ENCODE assay signal across 15 cellular contexts in genomic region chr9:129869585-129870501, GRCh38. TPM values are rescaled to one million over a fixed set of nuclear protein-coding genes. Genes with fewer than 3 reads are reported as not detected.
A peak's percentile ranks its signal among the peaks of the same experiment; 100 is the strongest.
DNase-seq lines count a peak whose midpoint lies in the region; ATAC-seq and TF ChIP-seq lines count a peak whose summit lies in the region.
"Had no signal": no experiment of that assay in that cellular context is flagged by ENCODE, and none has a peak within 500 bp of the region (broad histone marks: within the 10 kb centered on the region; RNA-seq: fewer than 3 reads in every experiment).

No MANE protein-coding gene starts in this region.

- in situ Hi-C loops in HAP-1 (cut with MboI; ENCODE audit: low sequenced_read_pairs) = no loop called here

- peak overlapping the region; percentile 67 for H3K4me3 Mint-ChIP-seq in activated CD8-positive, alpha-beta T cell treated with anti-CD3 and anti-CD28 coated beads, Interleukin-2, amount 10 ng/mL, durations not matched to agents 7 days and 5 days
- peak overlapping the region; percentile 76 to 77 for H3K4me3 Mint-ChIP-seq in stimulated activated naive CD8-positive, alpha-beta T cell treated with anti-CD3 and anti-CD28 coated beads, Interleukin-15, amount 100 ng/mL, for 72 hours
- H3K4me3 Mint-ChIP-seq: memory B cell had no signal

- peak; percentile 16 for ATAC-seq in Right ventricle myocardium superior (ENCODE audit: poor library complexity)
- ATAC-seq in activated CD8-positive, alpha-beta T cell treated with anti-CD3 and anti-CD28 coated beads, Interleukin-2, amount 10 ng/mL, durations not matched to agents 7 days and 5 days = no peak
- no peak for ATAC-seq in stimulated activated naive CD8-positive, alpha-beta T cell treated with anti-CD3 and anti-CD28 coated beads, Interleukin-15, amount 100 ng/mL, for 72 hours
- ATAC-seq in GM21786 (IDR thresholded peaks at IDR 0.05; ENCODE audit: unreplicated experiment) = no peak

- DNase-seq in Right ventricle myocardium superior (no peak), cardiac septum (ENCODE audit: low spot score) (no peak), islet precursor cell (peak; percentile 55), smooth muscle cell (lab: John Stamatoyannopoulos, UW; ENCODE audit: unreplicated experiment) (no peak), HAP-1 (ENCODE audit: low spot score in 2 of 2) (no peak)
- no peak for DNase-seq in activated CD8-positive, alpha-beta T cell treated with anti-CD3 and anti-CD28 coated beads, Interleukin-2, amount 10 ng/mL, durations not matched to agents 7 days and 5 days
- no peak for DNase-seq in stimulated activated naive CD8-positive, alpha-beta T cell treated with anti-CD3 and anti-CD28 coated beads, Interleukin-15, amount 100 ng/mL, for 72 hours
- DNase-seq: foreskin fibroblast, HCEC 1CT, KBM-7, occipital lobe, WERI-Rb-1 had no signal

- TF ChIP-seq CTCF in smooth muscle cell (IDR thresholded peaks at IDR 0.05; ENCODE audit: borderline replicate concordance, insufficient read depth, poor library complexity, severe bottlenecking) = no peak

- H3K9ac ChIP-seq in smooth muscle cell (ENCODE audit: low read depth) = no peak overlapping the region

- no peak overlapping the region for H3K4me2 ChIP-seq in smooth muscle cell

- WGBS in smooth muscle cell (ENCODE audit: low lambda C conversion rate) = 97% methylated on average over 24 of the region's 24 CpGs

- no peak overlapping the region for H2AFZ ChIP-seq in smooth muscle cell (ENCODE audit: low read depth)

- H3K36me3 ChIP-seq in smooth muscle cell (ENCODE audit: low read depth) (no peaks in the 10 kb centered on the region), HAP-1 (replicated peaks) (no peaks in the 10 kb centered on the region; the same call in none of the 2 replicates)

- no peaks in the 10 kb centered on the region for H4K20me1 ChIP-seq in smooth muscle cell (ENCODE audit: low read depth)

- CTCF ChIA-PET in activated CD8-positive, alpha-beta T cell treated with anti-CD3 and anti-CD28 coated beads, Interleukin-2, amount 10 ng/mL, durations not matched to agents 7 days and 5 days (lab: Charles Lee) = interaction anchor here (0.8 to 3.3 kb wide), 4 partner anchors 13 to 48 kb away, joined by 3 to 13 read pairs (median 4); no protein-coding TSS in a partner anchor

- intact Hi-C loops in Right ventricle myocardium superior (cut with DNase I) = no loop called here
- intact Hi-C loops in cardiac septum (cut with DNase I) = no loop called here

- no peak overlapping the region for H3K4me3 ChIP-seq in smooth muscle cell
- no peak overlapping the region for H3K4me3 ChIP-seq in HAP-1
- H3K4me3 ChIP-seq: breast epithelium had no signal

- no peaks in the 10 kb centered on the region for H3F3A ChIP-seq in smooth muscle cell (ENCODE audit: low read depth)

- H3K9me3 Mint-ChIP-seq in activated CD8-positive, alpha-beta T cell treated with anti-CD3 and anti-CD28 coated beads, Interleukin-2, amount 10 ng/mL, durations not matched to agents 7 days and 5 days (ENCODE audit: insufficient read depth) = no peaks in the 10 kb centered on the region
- H3K9me3 Mint-ChIP-seq in stimulated activated naive CD8-positive, alpha-beta T cell treated with anti-CD3 and anti-CD28 coated beads, Interleukin-15, amount 100 ng/mL, for 72 hours = no peaks in the 10 kb centered on the region
- H3K9me3 Mint-ChIP-seq: memory B cell had no signal

- no peaks in the 10 kb centered on the region for H3K79me2 ChIP-seq in smooth muscle cell (ENCODE audit: low read depth)

- H3K4me1 ChIP-seq in smooth muscle cell (ENCODE audit: low read depth) (no peaks in the 10 kb centered on the region), HAP-1 (no peaks in the 10 kb centered on the region)
- H3K4me1 ChIP-seq: breast epithelium had no signal

- POLR2A ChIA-PET in activated CD8-positive, alpha-beta T cell treated with anti-CD3 and anti-CD28 coated beads, Interleukin-2, amount 10 ng/mL, durations not matched to agents 7 days and 5 days (lab: Charles Lee) = interaction anchor here (0.8 to 9.0 kb wide), 10 partner anchors 9 to 63 kb away, joined by 3 to 126 read pairs (median 4); partner anchors contain the start of genes C9orf78 and USP20

- no peak overlapping the region for H3K27ac ChIP-seq in smooth muscle cell (ENCODE audit: low read depth)
- H3K27ac ChIP-seq: WERI-Rb-1 had no signal

- H3K36me3 Mint-ChIP-seq in activated CD8-positive, alpha-beta T cell treated with anti-CD3 and anti-CD28 coated beads, Interleukin-2, amount 10 ng/mL, durations not matched to agents 7 days and 5 days (ENCODE audit: low read depth) = peaks cover 79% of the 10 kb centered on the region

- peaks cover 84% of the 10 kb centered on the region for H3K4me1 Mint-ChIP-seq in activated CD8-positive, alpha-beta T cell treated with anti-CD3 and anti-CD28 coated beads, Interleukin-2, amount 10 ng/mL, durations not matched to agents 7 days and 5 days (ENCODE audit: low read depth)
- peaks cover 91% of the 10 kb centered on the region for H3K4me1 Mint-ChIP-seq in stimulated activated naive CD8-positive, alpha-beta T cell treated with anti-CD3 and anti-CD28 coated beads, Interleukin-15, amount 100 ng/mL, for 72 hours

- H3K9me3 ChIP-seq in smooth muscle cell (replicated peaks; ENCODE audit: low read depth) (no peaks in the 10 kb centered on the region), HAP-1 (no peaks in the 10 kb centered on the region)
- H3K9me3 ChIP-seq: breast epithelium had no signal

- H3K27me3 Mint-ChIP-seq in activated CD8-positive, alpha-beta T cell treated with anti-CD3 and anti-CD28 coated beads, Interleukin-2, amount 10 ng/mL, durations not matched to agents 7 days and 5 days (ENCODE audit: low read depth) = no peaks in the 10 kb centered on the region
- no peaks in the 10 kb centered on the region for H3K27me3 Mint-ChIP-seq in stimulated activated naive CD8-positive, alpha-beta T cell treated with anti-CD3 and anti-CD28 coated beads, Interleukin-15, amount 100 ng/mL, for 72 hours
- H3K27me3 Mint-ChIP-seq: memory B cell had no signal

- peak overlapping the region; percentile 95 for H3K27ac Mint-ChIP-seq in activated CD8-positive, alpha-beta T cell treated with anti-CD3 and anti-CD28 coated beads, Interleukin-2, amount 10 ng/mL, durations not matched to agents 7 days and 5 days
- H3K27ac Mint-ChIP-seq in stimulated activated naive CD8-positive, alpha-beta T cell treated with anti-CD3 and anti-CD28 coated beads, Interleukin-15, amount 100 ng/mL, for 72 hours = peak overlapping the region; percentile 93 to 96

- H3K27me3 ChIP-seq in smooth muscle cell (ENCODE audit: low read depth) = no peaks in the 10 kb centered on the region
- H3K27me3 ChIP-seq in HAP-1 (ENCODE audit: low read depth) = no peaks in the 10 kb centered on the region
- H3K27me3 ChIP-seq: breast epithelium had no signal

RNA-seq across cellular contexts. Expression of gene USP20, which starts 34.6 kb away (rescaled TPM):
- total RNA-seq in Right ventricle myocardium superior = 10.4 TPM
- 16.0 TPM for total RNA-seq in cardiac septum
- total RNA-seq in activated CD8-positive, alpha-beta T cell treated with anti-CD3 and anti-CD28 coated beads, Interleukin-2, amount 10 ng/mL, durations not matched to agents 7 days and 5 days = 10 to 100 TPM; 86.2 to 87.4 TPM
- 14.6 and 22.3 TPM in 2 replicates for total RNA-seq in smooth muscle cell
- 29.7 and 35.7 TPM in 2 replicates for polyA plus RNA-seq in smooth muscle cell

RNA-seq across cellular contexts. Expression of gene C9orf78, which starts 34.8 kb away (rescaled TPM):
- total RNA-seq in Right ventricle myocardium superior = 31.4 TPM
- 30.7 TPM for total RNA-seq in cardiac septum
- total RNA-seq in activated CD8-positive, alpha-beta T cell treated with anti-CD3 and anti-CD28 coated beads, Interleukin-2, amount 10 ng/mL, durations not matched to agents 7 days and 5 days = 10 to 100 TPM; 89.7 to 91.7 TPM
- 38.0 and 42.3 TPM in 2 replicates for total RNA-seq in smooth muscle cell
- polyA plus RNA-seq in smooth muscle cell = 53.8 and 78.0 TPM in 2 replicates

RNA-seq across cellular contexts. Expression of gene TOR1A, which starts 45.9 kb away (rescaled TPM):
- 12.0 TPM for total RNA-seq in Right ventricle myocardium superior
- total RNA-seq in cardiac septum = 14.0 TPM
- 10 to 100 TPM; 54.6 to 58.4 TPM for total RNA-seq in activated CD8-positive, alpha-beta T cell treated with anti-CD3 and anti-CD28 coated beads, Interleukin-2, amount 10 ng/mL, durations not matched to agents 7 days and 5 days
- 38.8 and 46.1 TPM in 2 replicates for total RNA-seq in smooth muscle cell
- polyA plus RNA-seq in smooth muscle cell = 38.5 and 43.1 TPM in 2 replicates
